Comparison of ENCODE assay signal across 22 cellular contexts in the genomic region with DNA sequence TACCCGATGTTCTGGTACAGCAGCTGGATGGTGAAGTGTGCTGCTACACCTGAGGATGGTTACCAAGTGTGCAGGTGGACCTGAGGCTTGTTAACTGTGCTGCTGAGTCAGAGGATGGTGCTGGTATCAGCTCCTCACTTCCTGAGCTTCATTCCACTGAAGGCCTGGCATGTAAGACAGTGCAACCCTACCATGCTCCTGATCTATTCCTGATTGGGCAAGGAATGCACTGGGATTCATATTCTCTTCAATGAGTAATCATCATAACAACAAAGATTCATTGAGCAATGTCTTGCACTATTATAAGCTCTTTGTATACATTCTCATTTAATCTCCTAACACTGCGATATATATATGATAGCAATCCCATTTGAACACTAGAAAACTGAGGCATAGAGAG.
DNase-seq lines count a peak whose midpoint lies in the region; ATAC-seq and TF ChIP-seq lines count a peak whose summit lies in the region.
"Had no signal": no experiment of that assay in that cellular context is flagged by ENCODE, and none has a peak within 500 bp of the region (broad histone marks: within the 10 kb centered on the region; RNA-seq: fewer than 3 reads in every experiment).

No MANE protein-coding gene starts in this region.

- no peaks in the 10 kb centered on the region for H4K20me1 ChIP-seq in PC-3 (ENCODE audit: low read length)
- H4K20me1 ChIP-seq in osteoblast (ENCODE audit: insufficient read depth, low read length) = no peaks in the 10 kb centered on the region
- H4K20me1 ChIP-seq: BLaER1 had no signal

- H3K4me1 ChIP-seq in PC-3 (ENCODE audit: insufficient read depth, low read length) = peaks cover 69% of the 10 kb centered on the region
- H3K4me1 ChIP-seq in osteoblast (ENCODE audit: insufficient read depth, low read length) = peaks cover 65% of the 10 kb centered on the region
- H3K4me1 ChIP-seq: BLaER1, body of pancreas had no signal

- DNase-seq in ELR (ENCODE audit: low read depth) (peak; percentile 72), PC-3 (peak; percentile 82), osteoblast (ENCODE audit: insufficient read length, low spot score, missing footprints) (peak; percentile 66), GM13976 (ENCODE audit: low spot score) (no peak), NCI-H2081 treated with DMSO at 0.1 percent for 48 hours (lab: John Stamatoyannopoulos, UW) (no peak), NCI-H82 (lab: John Stamatoyannopoulos, UW) (no peak)
- no peak for DNase-seq in effector memory CD8-positive, alpha-beta T cell
- DNase-seq: activated CD4-positive, alpha-beta T cell treated with anti-CD3 and anti-CD28 coated beads, Interleukin-2, amount 50 U/mL, for 48 hours; activated naive CD4-positive, alpha-beta T cell treated with anti-CD3 and anti-CD28 coated beads, Interleukin-2, amount 10 ng/mL, durations not matched to agents 7 days and 5 days; activated T-cell treated with anti-CD3 and anti-CD28 coated beads for 4 hours; body of pancreas; erythroblast; NCI-H187 treated with DMSO at 0.1 percent for 48 hours; SHP77; stimulated activated CD4-positive, alpha-beta T cell treated with anti-CD3 and anti-CD28 coated beads, Interleukin-4, amount 100 ng/mL, for 4 hours had no signal

- H3K79me2 ChIP-seq in PC-3 (ENCODE audit: low read length) (no peaks in the 10 kb centered on the region), osteoblast (ENCODE audit: insufficient read depth, low read length) (no peaks in the 10 kb centered on the region)
- H3K79me2 ChIP-seq: hepatocyte had no signal

- H2AFZ ChIP-seq in PC-3 (ENCODE audit: low read length) (no peak overlapping the region), osteoblast (ENCODE audit: low read length) (no peak overlapping the region)
- H2AFZ ChIP-seq: hepatocyte had no signal

- intact Hi-C loops in PC-3 (cut with micrococcal nuclease) = no loop called here

- no TSS peak for BruUV-seq in PC-3 (replicated peaks; lab: Mats Ljungman, UMichigan)

- TF ChIP-seq CTCF in PC-3 (conservative IDR thresholded peaks at IDR 0.05; ENCODE audit: low read depth, low read length) (no peak), osteoblast (IDR thresholded peaks at IDR 0.05; ENCODE audit: extremely low read depth, low read depth, low read length) (no peak), GM13976 (IDR thresholded peaks at IDR 0.05; ENCODE audit: borderline replicate concordance, control extremely low read depth, extremely low read depth, insufficient read depth, missing control alignments) (no peak)

- POLR2A ChIA-PET in PC-3 (lab: Charles Lee; ENCODE audit: unreplicated experiment) = no interaction called here

- H3K27me3 ChIP-seq in PC-3 (ENCODE audit: low read length) (no peaks in the 10 kb centered on the region), osteoblast (ENCODE audit: insufficient read depth, low read length) (no peaks in the 10 kb centered on the region)
- H3K27me3 ChIP-seq: BLaER1, body of pancreas, hepatocyte had no signal

- ATAC-seq in PC-3 = peak; percentile 12; the same call in 1 of the 2 replicates
- peak; percentile 67 for ATAC-seq in esophagus mucosa
- ATAC-seq in effector memory CD8-positive, alpha-beta T cell (replicated peaks) = no peak
- ATAC-seq: body of pancreas; HepG2; natural killer cell treated with Interleukin-12 subunit alpha and Interleukin-12 subunit beta and Interleukin-15 and Interleukin-18, amount 100 ng/mL, for 72 hours had no signal

- H3K9me2 ChIP-seq in PC-3 (replicated peaks; ENCODE audit: low read length) = no peaks in the 10 kb centered on the region

- peaks cover 12% of the 10 kb centered on the region for H3F3A ChIP-seq in PC-3 (ENCODE audit: low read length, unreplicated experiment)

- in situ Hi-C loops in GM13976 (cut with MboI; ENCODE audit: low sequenced_read_pairs, unreplicated experiment) = no loop called here

- no peak overlapping the region for H3K27ac Mint-ChIP-seq in effector memory CD8-positive, alpha-beta T cell
- H3K27ac Mint-ChIP-seq: activated naive CD4-positive, alpha-beta T cell treated with anti-CD3 and anti-CD28 coated beads, Interleukin-2, amount 10 ng/mL, durations not matched to agents 7 days and 5 days; dendritic cell treated with granulocyte-macrophage colony-stimulating factor and Interleukin-4, amounts not matched to agents 40 ng/mL and 50 ng/mL, for 4 days; natural killer cell treated with Interleukin-12 subunit alpha and Interleukin-12 subunit beta and Interleukin-15 and Interleukin-18, amount 100 ng/mL, for 72 hours had no signal

- H3K4me2 ChIP-seq in PC-3 (ENCODE audit: low read length) (no peak overlapping the region), osteoblast (ENCODE audit: insufficient read depth, low read length) (peak overlapping the region; percentile 5)
- H3K4me2 ChIP-seq: BLaER1, hepatocyte, smooth muscle cell had no signal

- H3K27ac ChIP-seq in PC-3 (ENCODE audit: low read length) (peak overlapping the region; percentile 27), osteoblast (ENCODE audit: low read depth, low read length) (peak overlapping the region; percentile 85)
- H3K27ac ChIP-seq: BLaER1, body of pancreas, hepatocyte had no signal

- H3K9me3 ChIP-seq in PC-3 (ENCODE audit: low read length) (peaks cover 1% of the 10 kb centered on the region; the same call in 1 of the 2 replicates), osteoblast (ENCODE audit: low read depth, low read length) (no peaks in the 10 kb centered on the region)
- H3K9me3 ChIP-seq: BLaER1, body of pancreas had no signal

- H3K36me3 Mint-ChIP-seq in effector memory CD8-positive, alpha-beta T cell (ENCODE audit: insufficient read depth) = no peaks in the 10 kb centered on the region
- H3K36me3 Mint-ChIP-seq: activated naive CD4-positive, alpha-beta T cell treated with anti-CD3 and anti-CD28 coated beads, Interleukin-2, amount 10 ng/mL, durations not matched to agents 7 days and 5 days; natural killer cell treated with Interleukin-12 subunit alpha and Interleukin-12 subunit beta and Interleukin-15 and Interleukin-18, amount 100 ng/mL, for 72 hours had no signal

- H3K9me3 Mint-ChIP-seq in effector memory CD8-positive, alpha-beta T cell = no peaks in the 10 kb centered on the region
- H3K9me3 Mint-ChIP-seq: activated naive CD4-positive, alpha-beta T cell treated with anti-CD3 and anti-CD28 coated beads, Interleukin-2, amount 10 ng/mL, durations not matched to agents 7 days and 5 days; dendritic cell treated with granulocyte-macrophage colony-stimulating factor and Interleukin-4, amounts not matched to agents 40 ng/mL and 50 ng/mL, for 4 days; natural killer cell treated with Interleukin-12 subunit alpha and Interleukin-12 subunit beta and Interleukin-15 and Interleukin-18, amount 100 ng/mL, for 72 hours had no signal

- peaks cover 17 to 25% of the 10 kb centered on the region in 2 donors for H3K27me3 Mint-ChIP-seq in effector memory CD8-positive, alpha-beta T cell
- H3K27me3 Mint-ChIP-seq: activated naive CD4-positive, alpha-beta T cell treated with anti-CD3 and anti-CD28 coated beads, Interleukin-2, amount 10 ng/mL, durations not matched to agents 7 days and 5 days; dendritic cell treated with granulocyte-macrophage colony-stimulating factor and Interleukin-4, amounts not matched to agents 40 ng/mL and 50 ng/mL, for 4 days had no signal

- no peaks in the 10 kb centered on the region for H3K4me1 Mint-ChIP-seq in effector memory CD8-positive, alpha-beta T cell (ENCODE audit: low read depth in 2 of 2)
- H3K4me1 Mint-ChIP-seq: activated naive CD4-positive, alpha-beta T cell treated with anti-CD3 and anti-CD28 coated beads, Interleukin-2, amount 10 ng/mL, durations not matched to agents 7 days and 5 days had no signal

- no peak overlapping the region for H3K9ac ChIP-seq in PC-3 (ENCODE audit: low read length)
- H3K9ac ChIP-seq: BLaER1 had no signal

- peaks cover 4% of the 10 kb centered on the region; the same call in 1 of the 2 replicates for H3K36me3 ChIP-seq in PC-3 (ENCODE audit: low read depth, low read length)
- H3K36me3 ChIP-seq in osteoblast (ENCODE audit: insufficient read depth, low read length) = no peaks in the 10 kb centered on the region
- H3K36me3 ChIP-seq: BLaER1 had no signal

- CTCF ChIA-PET in PC-3 (lab: Charles Lee) = no interaction called here

- H3K4me3 ChIP-seq in PC-3 (ENCODE audit: low read length) = no peak overlapping the region
- H3K4me3 ChIP-seq in osteoblast (ENCODE audit: insufficient read depth, low read length) = no peak overlapping the region
- H3K4me3 ChIP-seq: BLaER1, body of pancreas, hepatocyte, smooth muscle cell had no signal

- H3K4me3 Mint-ChIP-seq in effector memory CD8-positive, alpha-beta T cell = no peak overlapping the region
- H3K4me3 Mint-ChIP-seq: activated naive CD4-positive, alpha-beta T cell treated with anti-CD3 and anti-CD28 coated beads, Interleukin-2, amount 10 ng/mL, durations not matched to agents 7 days and 5 days; dendritic cell treated with granulocyte-macrophage colony-stimulating factor and Interleukin-4, amounts not matched to agents 40 ng/mL and 50 ng/mL, for 4 days; natural killer cell treated with Interleukin-12 subunit alpha and Interleukin-12 subunit beta and Interleukin-15 and Interleukin-18, amount 100 ng/mL, for 72 hours had no signal

Comparison
In these comparisons a context has a peak if more than half of its experiments do, and no peak if none do; other contexts are left out.
1. DNase-seq: peak in ELR (single experiment), PC-3 (single experiment) and osteoblast (single experiment); none in effector memory CD8-positive, alpha-beta T cell (0 of 3), GM13976 (single experiment), NCI-H2081 treated with DMSO at 0.1 percent for 48 hours (single experiment) and NCI-H82 (single experiment).